1 cellular context compared by ENCODE assay signal in the genomic region with DNA sequence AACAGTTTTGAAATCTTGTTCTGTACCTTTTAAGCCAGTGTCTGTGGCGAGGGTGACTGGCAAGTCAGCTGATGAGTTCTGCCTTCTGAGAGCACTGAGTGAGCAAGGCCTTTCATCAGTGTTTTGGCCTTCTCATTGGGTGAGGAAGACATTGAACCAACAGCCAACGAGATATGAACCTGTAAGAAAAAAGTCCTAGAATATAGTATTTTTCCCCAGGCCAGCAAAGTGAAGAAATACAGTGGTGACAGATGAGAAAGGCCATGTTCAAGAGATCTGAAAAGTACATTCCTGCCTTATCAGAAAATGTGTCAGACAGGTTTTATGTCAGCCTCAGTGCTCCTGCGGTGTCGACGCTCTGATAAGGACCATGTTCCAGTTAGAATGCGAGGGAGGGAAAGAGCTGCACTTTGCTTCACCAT.
TF ChIP-seq lines count a peak whose summit lies in the region.

No MANE protein-coding gene starts in this region.

TF ChIP-seq in HepG2, 621 proteins besides CTCF, POLR2A, EP300 and RAD21 (continued from another document):
- TF ChIP-seq TBL1XR1 (IDR thresholded peaks at IDR 0.05; ENCODE audit: borderline replicate concordance, low read length, partially characterized antibody) (no peak), ZNF549 (CRISPR knock-in tag; IDR thresholded peaks at IDR 0.05) (no peak), PBX2 (CRISPR knock-in tag; IDR thresholded peaks at IDR 0.05) (no peak), HIVEP1 (CRISPR knock-in tag; IDR thresholded peaks at IDR 0.05) (no peak), JUND (CRISPR knock-in tag; IDR thresholded peaks at IDR 0.05) (no peak), ZNF280D (CRISPR knock-in tag; IDR thresholded peaks at IDR 0.05) (no peak)
- TF ChIP-seq, protein P1, sequence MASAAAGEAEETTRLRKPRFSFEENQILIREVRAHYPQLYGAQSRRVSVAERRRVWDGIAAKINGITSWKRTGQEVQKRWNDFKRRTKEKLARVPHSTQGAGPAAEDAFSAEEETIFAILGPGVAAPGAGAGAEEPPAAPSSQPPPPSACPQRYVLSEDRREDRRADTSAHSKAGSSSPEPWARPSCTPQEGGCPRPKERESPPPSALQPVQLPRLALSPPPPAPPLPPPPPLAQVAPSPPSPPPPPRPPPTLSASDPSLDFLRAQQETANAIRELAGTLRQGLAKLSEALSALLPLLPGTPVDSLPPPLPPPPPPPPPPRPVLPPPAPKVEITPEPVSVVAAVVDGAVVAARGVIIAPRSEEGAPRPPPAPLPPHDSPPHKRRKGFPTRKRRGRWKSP (CRISPR knock-in tag; IDR thresholded peaks at IDR 0.05), result no peak
TF ChIP-seq in HepG2: peak in this region for 0.
